ENCODE assay signal across 8 cellular contexts in genomic region chr14:24136684-24137528, GRCh38. TPM values are rescaled to one million over a fixed set of nuclear protein-coding genes. Genes with fewer than 3 reads are reported as not detected.
DNase-seq lines count a peak whose midpoint lies in the region; ATAC-seq, FAIRE-seq and TF ChIP-seq lines count a peak whose summit lies in the region.

No MANE protein-coding gene starts in this region.

- ATAC-seq in A549, result no peak
- no peak for ATAC-seq in HG02973 (IDR thresholded peaks at IDR 0.05; ENCODE audit: unreplicated experiment)
- ATAC-seq in left lobe of liver, result no peak

- H3K4me3 ChIP-seq in A549, result peak overlapping the region; percentile 88
- peak overlapping the region; percentile 85 for H3K4me3 ChIP-seq in HL-60 (replicated peaks; ENCODE audit: insufficient read depth, low read length)

- H3K4me2 ChIP-seq in A549, result peak overlapping the region; percentile 98

- WGBS in A549 (ENCODE audit: missing lambda C conversion rate), result 50% methylated on average over 13 of the region's 13 CpGs

- TF ChIP-seq POLR2A in A549 (IDR thresholded peaks at IDR 0.05; ENCODE audit: low read length), result no peak

- peak overlapping the region; percentile 84 to 90 (median 85) for H3K4me3 Mint-ChIP-seq in brain
- H3K4me3 Mint-ChIP-seq in mesothelial cell of epicardium, result peak overlapping the region; percentile 76

- no peak for TF ChIP-seq RAD21 in A549 (conservative IDR thresholded peaks at IDR 0.05 in 1 of 2, IDR thresholded peaks at IDR 0.05 in 1 of 2)

- H3K36me3 Mint-ChIP-seq in brain (peaks cover 20% of the 10 kb centered on the region), mesothelial cell of epicardium (peaks cover 7% of the 10 kb centered on the region)

- H3K4me1 ChIP-seq in A549, result peaks cover 32% of the 10 kb centered on the region

- TF ChIP-seq CTCF in A549 (IDR thresholded peaks at IDR 0.05), result no peak
- TF ChIP-seq CTCF in HL-60 (IDR thresholded peaks at IDR 0.05; ENCODE audit: insufficient read depth, low read length), result no peak
- no peak for TF ChIP-seq CTCF in brain (conservative IDR thresholded peaks at IDR 0.05)
- TF ChIP-seq CTCF in mesothelial cell of epicardium (IDR thresholded peaks at IDR 0.05; ENCODE audit: unreplicated experiment), result no peak

- H3K27me3 ChIP-seq in HL-60 (ENCODE audit: insufficient read depth, poor library complexity, severe bottlenecking), result no peaks in the 10 kb centered on the region

- CTCF ChIA-PET in A549 (lab: Yijun Ruan, JAX), result interaction anchor here (0.7 to 5.4 kb wide), 12 partner anchors 9 to 83 kb away, joined by 3 to 47 read pairs (median 4); partner anchors contain the start of genes DCAF11, IRF9, NRL and RNF31

- peak overlapping the region; percentile 96 to 98 for H3K27ac ChIP-seq in A549
- no peak overlapping the region; the same call in 1 of the 2 replicates for H3K27ac ChIP-seq in HL-60 (replicated peaks)

- POLR2A ChIA-PET in A549 (lab: Yijun Ruan, JAX), result interaction anchor here (0.6 to 5.2 kb wide), 5 partner anchors 16 to 77 kb away, joined by 3 to 48 read pairs (median 7); partner anchors contain the start of genes CHMP4A, DCAF11 and NRL

- H3K9me3 ChIP-seq in A549, result no peaks in the 10 kb centered on the region

- no peak for TF ChIP-seq EP300 in A549 (IDR thresholded peaks at IDR 0.05)

- H3K27me3 Mint-ChIP-seq in brain (peaks cover 5% of the 10 kb centered on the region), mesothelial cell of epicardium (ENCODE audit: low read depth) (no peaks in the 10 kb centered on the region)

- FAIRE-seq in A549 (lab: Jason Lieb, UNC), result no peak

- H3K9me3 Mint-ChIP-seq in brain (no peaks in the 10 kb centered on the region), mesothelial cell of epicardium (no peaks in the 10 kb centered on the region)

- H3K4me1 Mint-ChIP-seq in brain, result peaks cover 45% of the 10 kb centered on the region
- peaks cover 35% of the 10 kb centered on the region for H3K4me1 Mint-ChIP-seq in mesothelial cell of epicardium

- no peak for DNase-seq in A549 (ENCODE audit: low read depth in 1 of 2, low spot score in 1 of 2)
- no peak for DNase-seq in HL-60 (ENCODE audit: low read depth in 1 of 2, low spot score in 1 of 2)
- DNase-seq in mesothelial cell of epicardium (ENCODE audit: low spot score in 2 of 2, unreplicated experiment in 2 of 2), result no peak
- no peak for DNase-seq in NCI-H146 (lab: John Stamatoyannopoulos, UW)
- DNase-seq in NCI-H1436 treated with DMSO at 0.1 percent for 48 hours (lab: John Stamatoyannopoulos, UW), result no peak
- DNase-seq in left lobe of liver (ENCODE audit: low spot score), result no peak

- H3K27ac Mint-ChIP-seq in brain (peak overlapping the region in 4 of 5 experiments; percentile 83 to 95 (median 90)), mesothelial cell of epicardium (peak overlapping the region; percentile 88)

TF ChIP-seq in A549, 52 proteins besides CTCF, POLR2A, EP300 and RAD21:
- TF ChIP-seq HOXB13 (CRISPR knock-in tag; IDR thresholded peaks at IDR 0.05; ENCODE audit: low read depth) (no peak), ZSCAN20 (CRISPR knock-in tag; IDR thresholded peaks at IDR 0.05) (no peak), SREBF2 (IDR thresholded peaks at IDR 0.05) (no peak), MAZ (IDR thresholded peaks at IDR 0.05; ENCODE audit: borderline replicate concordance, low read depth, low read length) (no peak), NPAS2 (CRISPR knock-in tag; IDR thresholded peaks at IDR 0.05; ENCODE audit: borderline replicate concordance) (no peak), BHLHE40 (IDR thresholded peaks at IDR 0.05; ENCODE audit: low read depth, low read length) (no peak), ATOH8 (CRISPR knock-in tag; IDR thresholded peaks at IDR 0.05; ENCODE audit: low read depth) (no peak), FOSB (CRISPR knock-in tag; IDR thresholded peaks at IDR 0.05) (no peak), ZNF302 (CRISPR knock-in tag; IDR thresholded peaks at IDR 0.05) (no peak), RFX5 (IDR thresholded peaks at IDR 0.05) (no peak), NR3C1 (IDR thresholded peaks at IDR 0.05) (no peak)

RNA-seq across cellular contexts. Expression of gene PSME1, which starts 0.9 kb away (rescaled TPM):
- polyA plus RNA-seq in A549 (2011; rRNA removed) (77.3 and 83.6 TPM in 2 replicates), A549 (2017; fragmentation: RNase III; extraction: RNeasy Plus Mini Kit Qiagen cat#74134 plus additional on column Dnase treatment) (124 to 139 TPM (median 134 TPM) in 3 replicates), brain (ENCODE audit: insufficient read depth, low read depth, low replicate concordance) (179 TPM)
- 97.0 and 99.2 TPM in 2 replicates for polyA plus RNA-seq in A549 (2012; cell fraction: cytosol; rRNA removed)
- polyA plus RNA-seq in A549 (2012; cell fraction: nucleus; rRNA removed), result 64.6 and 84.3 TPM in 2 replicates
- polyA minus RNA-seq in A549 (2011; rRNA and poly(A)+ RNA removed), result 31.7 and 33.6 TPM in 2 replicates
- total RNA-seq in mesothelial cell of epicardium (148 to 154 TPM (median 154 TPM) in 3 replicates), left lobe of liver (98.1 TPM)

RNA-seq across cellular contexts. Expression of gene EMC9, which starts 4.5 kb away (rescaled TPM):
- polyA plus RNA-seq in A549 (2011; rRNA removed) (20.7 and 21.5 TPM in 2 replicates), A549 (2017; fragmentation: RNase III; extraction: RNeasy Plus Mini Kit Qiagen cat#74134 plus additional on column Dnase treatment) (46.5 to 51.7 TPM (median 48.5 TPM) in 3 replicates), brain (ENCODE audit: insufficient read depth, low read depth, low replicate concordance) (57.5 TPM)
- 45.7 and 50.0 TPM in 2 replicates for polyA plus RNA-seq in A549 (2012; cell fraction: cytosol; rRNA removed)
- polyA plus RNA-seq in A549 (2012; cell fraction: nucleus; rRNA removed), result 54.5 and 65.5 TPM in 2 replicates
- 7.9 and 10.9 TPM in 2 replicates for polyA minus RNA-seq in A549 (2011; rRNA and poly(A)+ RNA removed)
- total RNA-seq in mesothelial cell of epicardium (17.7 to 21.3 TPM (median 21.2 TPM) in 3 replicates), left lobe of liver (24.2 TPM)

RNA-seq across cellular contexts. Expression of gene FITM1, which starts 6.4 kb away (rescaled TPM):
- polyA plus RNA-seq in A549 (2011; rRNA removed), result 0.06 TPM in 1 of 2 replicates, not detected in the other
- 0.12 and 0.18 TPM in 2 replicates for polyA plus RNA-seq in A549 (2012; cell fraction: cytosol; rRNA removed)
- polyA plus RNA-seq in A549 (2012; cell fraction: nucleus; rRNA removed), result 0.94 and 1.4 TPM in 2 replicates
- 0.36 TPM in 1 of 3 replicates, not detected in the others for polyA plus RNA-seq in A549 (2017; fragmentation: RNase III; extraction: RNeasy Plus Mini Kit Qiagen cat#74134 plus additional on column Dnase treatment)
- not detected in 2 replicates for polyA minus RNA-seq in A549 (2011; rRNA and poly(A)+ RNA removed)
- polyA plus RNA-seq in brain (ENCODE audit: insufficient read depth, low read depth, low replicate concordance), result 2.5 TPM
- total RNA-seq in mesothelial cell of epicardium, result 0.75 to 1.5 TPM (median 1.0 TPM) in 3 replicates
- 34.9 TPM for total RNA-seq in left lobe of liver

RNA-seq across cellular contexts. Expression of gene PSME2, which starts 9.5 kb away (rescaled TPM):
- polyA plus RNA-seq in A549 (2011; rRNA removed) (137 and 168 TPM in 2 replicates), A549 (2017; fragmentation: RNase III; extraction: RNeasy Plus Mini Kit Qiagen cat#74134 plus additional on column Dnase treatment) (144 to 193 TPM (median 161 TPM) in 3 replicates), brain (ENCODE audit: insufficient read depth, low read depth, low replicate concordance) (124 TPM)
- 120 and 125 TPM in 2 replicates for polyA plus RNA-seq in A549 (2012; cell fraction: cytosol; rRNA removed)
- polyA plus RNA-seq in A549 (2012; cell fraction: nucleus; rRNA removed), result 71.3 and 120 TPM in 2 replicates
- 35.1 and 41.5 TPM in 2 replicates for polyA minus RNA-seq in A549 (2011; rRNA and poly(A)+ RNA removed)
- total RNA-seq in mesothelial cell of epicardium (143 to 149 TPM (median 148 TPM) in 3 replicates), left lobe of liver (124 TPM)

RNA-seq across cellular contexts. Expression of gene RNF31, which starts 10.4 kb away (rescaled TPM):
- polyA plus RNA-seq in A549 (2011; rRNA removed) (5.7 and 19.1 TPM in 2 replicates), A549 (2017; fragmentation: RNase III; extraction: RNeasy Plus Mini Kit Qiagen cat#74134 plus additional on column Dnase treatment) (20.2 to 25.3 TPM (median 20.8 TPM) in 3 replicates), brain (ENCODE audit: insufficient read depth, low read depth, low replicate concordance) (43.0 TPM)
- polyA plus RNA-seq in A549 (2012; cell fraction: cytosol; rRNA removed), result 11.8 and 17.3 TPM in 2 replicates
- 61.3 and 87.1 TPM in 2 replicates for polyA plus RNA-seq in A549 (2012; cell fraction: nucleus; rRNA removed)
- polyA minus RNA-seq in A549 (2011; rRNA and poly(A)+ RNA removed), result 34.8 and 37.3 TPM in 2 replicates
- total RNA-seq in mesothelial cell of epicardium (90.5 to 96.0 TPM (median 90.5 TPM) in 3 replicates), left lobe of liver (28.6 TPM)

Comparison
In these comparisons a context has a peak if more than half of its experiments do, and no peak if none do; other contexts are left out.
1. RNA of gene FITM1, which starts 6.4 kb away (total RNA-seq): 34.9 TPM in left lobe of liver (single experiment); 0.75 to 1.5 TPM in mesothelial cell of epicardium; every median in the first group is over 10 times any median in the second.